Comparison of ENCODE assay signal across 8 cellular contexts in the genomic region with DNA sequence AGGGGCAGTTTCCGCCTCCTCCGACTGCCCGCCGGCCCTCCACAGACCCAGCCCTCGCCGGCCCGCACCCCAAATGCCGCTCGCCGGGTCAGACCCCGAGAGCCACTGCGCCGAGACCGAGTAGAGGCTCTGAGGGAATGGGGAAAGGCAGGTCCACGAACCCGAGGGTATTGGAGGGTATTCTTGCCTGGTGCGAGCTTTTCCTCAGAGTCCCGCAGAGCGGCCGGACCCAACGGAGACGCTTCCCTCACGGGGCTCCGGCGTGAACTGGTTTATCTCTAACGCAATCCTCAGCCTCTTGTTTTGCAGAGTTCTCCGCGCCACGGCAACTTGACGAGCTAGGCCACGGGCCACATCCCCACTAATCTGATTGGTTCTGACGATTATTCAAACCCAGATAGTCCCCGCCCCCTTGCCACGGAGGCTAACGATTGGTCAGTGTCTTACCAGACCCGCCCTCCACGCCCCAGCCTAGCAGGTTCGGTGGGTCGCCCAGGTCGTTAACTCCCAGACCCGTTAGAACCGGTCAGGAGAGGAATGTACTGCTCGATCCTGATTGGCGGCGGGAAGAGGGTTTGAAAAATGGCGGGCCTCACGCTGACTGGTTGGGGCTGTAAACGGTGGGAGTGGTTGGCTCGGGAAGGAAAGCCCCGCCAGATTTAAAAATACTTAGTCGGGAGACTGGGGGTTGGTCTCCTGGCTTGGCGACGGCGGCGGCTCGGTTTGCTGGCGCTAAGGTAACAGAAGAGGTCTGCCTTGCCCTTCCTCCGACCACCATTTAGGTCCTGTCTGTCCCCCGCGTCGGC. TPM values are rescaled to one million over a fixed set of nuclear protein-coding genes. Genes with fewer than 3 reads are reported as not detected.
DNase-seq lines count a peak whose midpoint lies in the region; ATAC-seq, FAIRE-seq and TF ChIP-seq lines count a peak whose summit lies in the region.

A gene (minus strand): TSS at position 274 of the 806 bp plus-strand sequence. CDS start 709 bp downstream, outside the sequence.

- DNase-seq in BE2C (peak; percentile 100), GM19240 (ENCODE audit: insufficient read length, low spot score) (peak; percentile 86), NCI-H526 (lab: John Stamatoyannopoulos, UW) (peak; percentile 98 to 99), kidney glomerular epithelial cell (lab: John Stamatoyannopoulos, UW) (peak; percentile 100)
- DNase-seq in activated CD4-positive, alpha-beta T cell treated with anti-CD3 and anti-CD28 coated beads for 48 hours = peak; percentile 100
- DNase-seq in stimulated activated CD4-positive, alpha-beta T cell treated with anti-CD3 and anti-CD28 coated beads, Interleukin-1b, Interleukin-23, amount 100 ng/mL, for 1 hour (ENCODE audit: low read depth in 2 of 2) = peak; percentile 98 to 99

- ATAC-seq in HG03460 (IDR thresholded peaks at IDR 0.05; ENCODE audit: unreplicated experiment) = peak; percentile 91

- H3K36me3 ChIP-seq in BE2C = peaks cover 43% of the 10 kb centered on the region

- peak within 1 kb of the TSS; percentile 85 for H3K4me3 ChIP-seq in BE2C (ENCODE audit: low read depth, low read length)

- no peaks in the 10 kb centered on the region for H3K4me1 ChIP-seq in BE2C

- H3K27me3 ChIP-seq in BE2C = no peaks in the 10 kb centered on the region

- peak; percentile 68 for FAIRE-seq in colon (lab: Jason Lieb, UNC)

- TF ChIP-seq CTCF in BE2C (IDR thresholded peaks at IDR 0.05; ENCODE audit: low read depth, low read length) = no peak

- no peaks in the 10 kb centered on the region for H3K9me3 ChIP-seq in BE2C

RNA-seq across cellular contexts. Expression of the gene that starts here (rescaled TPM):
- polyA plus RNA-seq in BE2C (2012; ENCODE audit: insufficient read depth, insufficient read length, low read depth) = 86.8 TPM

Comparison
In these comparisons a context has a peak if more than half of its experiments do, and no peak if none do; other contexts are left out.
1. Peak in every context shown above with its lines: DNase-seq, ATAC-seq and H3K4me3 ChIP-seq.